In genomic region chr9:136754626-136755284, GRCh38 we compare ENCODE assay signal across 22 cellular contexts. TPM values are rescaled to one million over a fixed set of nuclear protein-coding genes. Genes with fewer than 3 reads are reported as not detected.
"Had no signal": no experiment of that assay in that cellular context is flagged by ENCODE, and none has a peak within 500 bp of the region (broad histone marks: within the 10 kb centered on the region; RNA-seq: fewer than 3 reads in every experiment).

No MANE protein-coding gene starts in this region.

- ATAC-seq: activated CD4-positive, alpha-beta T cell treated with anti-CD3 and anti-CD28 coated beads for 36 hours; activated T-cell treated with anti-CD3 and anti-CD28 coated beads, Interleukin-2, amount 50 U/mL, for 4 hours; esophagus mucosa; sciatic nerve; stimulated activated naive CD8-positive, alpha-beta T cell treated with anti-CD3 and anti-CD28 coated beads, Interleukin-15, amount 100 ng/mL, for 72 hours had no signal

- H3K4me2 ChIP-seq: hepatocyte had no signal

- H3K36me3 ChIP-seq: colonic mucosa, ovary, upper lobe of left lung had no signal

- H3K4me1 Mint-ChIP-seq: nephron had no signal

- H3K4me1 ChIP-seq: colonic mucosa had no signal

- H3K79me2 ChIP-seq: hepatocyte had no signal

- DNase-seq: activated CD4-positive, alpha-beta memory T cell treated with anti-CD3 and anti-CD28 coated beads for 36 hours; activated CD4-positive, alpha-beta T cell treated with anti-CD3 and anti-CD28 coated beads for 36 hours; activated effector memory CD4-positive, alpha-beta T cell treated with Interleukin-2 at 50 U/mL for 16 hours; activated T-cell treated with anti-CD3 and anti-CD28 coated beads, Interleukin-2, amount 50 U/mL, for 4 hours; caudate nucleus; colonic mucosa; kidney glomerular epithelial cell; mesenchymal stem cell; ovary; stimulated activated naive CD8-positive, alpha-beta T cell treated with anti-CD3 and anti-CD28 coated beads, Interleukin-15, amount 100 ng/mL, for 72 hours; T-helper 1 cell; T1000; testis had no signal

- H3K4me3 Mint-ChIP-seq: activated CD4-positive, alpha-beta memory T cell treated with anti-CD3 and anti-CD28 coated beads for 36 hours; activated CD4-positive, alpha-beta T cell treated with anti-CD3 and anti-CD28 coated beads for 36 hours; activated naive CD4-positive, alpha-beta T cell treated with anti-CD3 and anti-CD28 coated beads, Interleukin-2, amount 50 U/mL, for 24 hours; activated T-cell treated with anti-CD3 and anti-CD28 coated beads, Interleukin-2, amount 50 U/mL, for 4 hours; nephron; stimulated activated naive CD8-positive, alpha-beta T cell treated with anti-CD3 and anti-CD28 coated beads, Interleukin-15, amount 100 ng/mL, for 72 hours had no signal

- H3K27ac Mint-ChIP-seq: activated CD4-positive, alpha-beta memory T cell treated with anti-CD3 and anti-CD28 coated beads for 36 hours; activated CD4-positive, alpha-beta T cell treated with anti-CD3 and anti-CD28 coated beads for 36 hours; activated naive CD4-positive, alpha-beta T cell treated with anti-CD3 and anti-CD28 coated beads, Interleukin-2, amount 50 U/mL, for 24 hours; nephron; stimulated activated naive CD8-positive, alpha-beta T cell treated with anti-CD3 and anti-CD28 coated beads, Interleukin-15, amount 100 ng/mL, for 72 hours had no signal

- H3K4me3 ChIP-seq: colonic mucosa, hepatocyte, ovary, testis, upper lobe of left lung had no signal

- H3K27me3 ChIP-seq: colonic mucosa, hepatocyte, ovary, testis, upper lobe of left lung had no signal

- H3K9me3 ChIP-seq: colonic mucosa, ovary, testis had no signal

- H3K27ac ChIP-seq: colonic mucosa, hepatocyte, ovary, testis, upper lobe of left lung had no signal

- H2AFZ ChIP-seq: hepatocyte had no signal

RNA-seq across cellular contexts. Expression of gene LCN8, which starts 3.3 kb away (rescaled TPM):
- total RNA-seq: activated CD4-positive, alpha-beta memory T cell treated with anti-CD3 and anti-CD28 coated beads for 36 hours; activated CD4-positive, alpha-beta T cell treated with anti-CD3 and anti-CD28 coated beads for 36 hours; activated T-cell treated with anti-CD3 and anti-CD28 coated beads, Interleukin-2, amount 50 U/mL, for 4 hours; colonic mucosa; esophagus mucosa; glomerular endothelial cell; hepatocyte; liver; pulmonary artery endothelial cell; sciatic nerve; testis; upper lobe of left lung had no signal

RNA-seq across cellular contexts. Expression of gene LCN6, which starts 6.4 kb away (rescaled TPM):
- total RNA-seq: activated CD4-positive, alpha-beta memory T cell treated with anti-CD3 and anti-CD28 coated beads for 36 hours; activated CD4-positive, alpha-beta T cell treated with anti-CD3 and anti-CD28 coated beads for 36 hours; activated T-cell treated with anti-CD3 and anti-CD28 coated beads, Interleukin-2, amount 50 U/mL, for 4 hours; glomerular endothelial cell; hepatocyte; liver; pulmonary artery endothelial cell had no signal

RNA-seq across cellular contexts. Expression of gene LCN15, which starts 9.6 kb away (rescaled TPM):
- total RNA-seq: activated CD4-positive, alpha-beta memory T cell treated with anti-CD3 and anti-CD28 coated beads for 36 hours; activated CD4-positive, alpha-beta T cell treated with anti-CD3 and anti-CD28 coated beads for 36 hours; activated T-cell treated with anti-CD3 and anti-CD28 coated beads, Interleukin-2, amount 50 U/mL, for 4 hours; esophagus mucosa; liver; ovary; pulmonary artery endothelial cell; sciatic nerve had no signal

RNA-seq across cellular contexts. Expression of gene LCN10, which starts 12.0 kb away (rescaled TPM):
- total RNA-seq: glomerular endothelial cell, hepatocyte had no signal
